9 cellular contexts compared by ENCODE assay signal in genomic region chr17:57953219-57953618, GRCh38. TPM values are rescaled to one million over a fixed set of nuclear protein-coding genes. Genes with fewer than 3 reads are reported as not detected.
DNase-seq lines count a peak whose midpoint lies in the region; ATAC-seq and TF ChIP-seq lines count a peak whose summit lies in the region.
"Had no signal": no experiment of that assay in that cellular context is flagged by ENCODE, and none has a peak within 500 bp of the region (broad histone marks: within the 10 kb centered on the region; RNA-seq: fewer than 3 reads in every experiment).

No MANE protein-coding gene starts in this region.

- H3K4me3 ChIP-seq in CD4-positive, CD25-positive, alpha-beta regulatory T cell (ENCODE audit: low read depth, low read length): no peak overlapping the region
- no peak overlapping the region for H3K4me3 ChIP-seq in SJSA1

- ATAC-seq in CD4-positive, CD25-positive, alpha-beta regulatory T cell (ENCODE audit: low read depth in 2 of 2): no peak
- ATAC-seq in GM21717 (IDR thresholded peaks at IDR 0.05; ENCODE audit: unreplicated experiment): no peak

- H3K9me3 Mint-ChIP-seq in CD4-positive, CD25-positive, alpha-beta regulatory T cell: peaks cover 0 to 4% (median 0%) of the 10 kb centered on the region in 7 donors
- H3K9me3 Mint-ChIP-seq in immature natural killer cell: no peaks in the 10 kb centered on the region
- H3K9me3 Mint-ChIP-seq in progenitor cell of endocrine pancreas (ENCODE audit: low read depth): no peaks in the 10 kb centered on the region

- no peak for TF ChIP-seq CTCF in progenitor cell of endocrine pancreas (IDR thresholded peaks at IDR 0.05; ENCODE audit: unreplicated experiment)

- H3K27ac ChIP-seq in CD4-positive, CD25-positive, alpha-beta regulatory T cell (ENCODE audit: insufficient read depth, low read length, poor library complexity, severe bottlenecking): no peak overlapping the region
- peak overlapping the region; percentile 22 for H3K27ac ChIP-seq in SJSA1
- H3K27ac ChIP-seq: BLaER1 had no signal

- no peaks in the 10 kb centered on the region for H3K9me3 ChIP-seq in CD4-positive, CD25-positive, alpha-beta regulatory T cell (ENCODE audit: control insufficient read depth in 2 of 2, low read length in 2 of 2)
- H3K9me3 ChIP-seq in SJSA1 (replicated peaks): no peaks in the 10 kb centered on the region
- H3K9me3 ChIP-seq: BLaER1 had no signal

- H3K27me3 ChIP-seq in CD4-positive, CD25-positive, alpha-beta regulatory T cell (ENCODE audit: control insufficient read depth, insufficient read depth, low read length): peaks cover 11% of the 10 kb centered on the region
- H3K27me3 ChIP-seq in SJSA1 (replicated peaks): no peaks in the 10 kb centered on the region

- no peaks in the 10 kb centered on the region for H3K36me3 ChIP-seq in CD4-positive, CD25-positive, alpha-beta regulatory T cell (ENCODE audit: control insufficient read depth, insufficient read depth, low read length)
- H3K36me3 ChIP-seq in SJSA1: peaks cover 20% of the 10 kb centered on the region
- H3K36me3 ChIP-seq: BLaER1 had no signal

- no peak overlapping the region for H3K27ac Mint-ChIP-seq in CD4-positive, CD25-positive, alpha-beta regulatory T cell
- H3K27ac Mint-ChIP-seq in immature natural killer cell (no peak overlapping the region), progenitor cell of endocrine pancreas (peak overlapping the region; percentile 74)

- peaks cover 5 to 39% (median 24%) of the 10 kb centered on the region in 4 donors for H3K4me1 Mint-ChIP-seq in CD4-positive, CD25-positive, alpha-beta regulatory T cell
- H3K4me1 Mint-ChIP-seq in immature natural killer cell (peaks cover 45 to 50% of the 10 kb centered on the region in 2 donors), progenitor cell of endocrine pancreas (ENCODE audit: low read depth) (peaks cover 19% of the 10 kb centered on the region)

- peaks cover 55% of the 10 kb centered on the region for H3K27me3 Mint-ChIP-seq in CD4-positive, CD25-positive, alpha-beta regulatory T cell
- peaks cover 15 to 32% (median 24%) of the 10 kb centered on the region in 3 donors for H3K27me3 Mint-ChIP-seq in immature natural killer cell (ENCODE audit: low read depth in 3 of 3)
- H3K27me3 Mint-ChIP-seq in progenitor cell of endocrine pancreas: peaks cover 23% of the 10 kb centered on the region

- DNase-seq in CD4-positive, CD25-positive, alpha-beta regulatory T cell: no peak
- DNase-seq in SJSA1 (ENCODE audit: low read depth in 1 of 2, low spot score in 2 of 2): no peak
- DNase-seq in immature natural killer cell: no peak
- no peak for DNase-seq in progenitor cell of endocrine pancreas (ENCODE audit: low spot score, unreplicated experiment)
- DNase-seq in NCI-H446 (lab: John Stamatoyannopoulos, UW): no peak
- DNase-seq in SIG-M5 treated with dmso at 0.1 percent for 504 hours (lab: John Stamatoyannopoulos, UW; ENCODE audit: unreplicated experiment): no peak
- no peak for DNase-seq in activated CD4-positive, alpha-beta T cell treated with anti-CD3 and anti-CD28 coated beads, Interleukin-2, amount 50 U/mL, for 4 hours

- no peaks in the 10 kb centered on the region for H3K36me3 Mint-ChIP-seq in CD4-positive, CD25-positive, alpha-beta regulatory T cell
- H3K36me3 Mint-ChIP-seq in immature natural killer cell: peaks cover 0 to 7% (median 0%) of the 10 kb centered on the region in 3 donors
- no peaks in the 10 kb centered on the region for H3K36me3 Mint-ChIP-seq in progenitor cell of endocrine pancreas (ENCODE audit: insufficient read depth)

- peak overlapping the region; percentile 24 to 68 (median 62) for H3K4me3 Mint-ChIP-seq in CD4-positive, CD25-positive, alpha-beta regulatory T cell
- H3K4me3 Mint-ChIP-seq in immature natural killer cell: peak overlapping the region in 4 of 5 donors; percentile 69 to 75 (median 71)
- peak overlapping the region; percentile 83 for H3K4me3 Mint-ChIP-seq in progenitor cell of endocrine pancreas (ENCODE audit: low read depth)

- H3K4me1 ChIP-seq in CD4-positive, CD25-positive, alpha-beta regulatory T cell (ENCODE audit: control insufficient read depth, insufficient read depth, low read length, poor library complexity, severe bottlenecking): peaks cover 25% of the 10 kb centered on the region
- H3K4me1 ChIP-seq in SJSA1 (replicated peaks): peaks cover 68% of the 10 kb centered on the region

RNA-seq across cellular contexts. Expression of gene CUEDC1, which starts 2.0 kb away (rescaled TPM):
- not detected for total RNA-seq in CD4-positive, CD25-positive, alpha-beta regulatory T cell
- polyA plus RNA-seq in CD4-positive, CD25-positive, alpha-beta regulatory T cell: not detected
- 16.7 and 27.3 TPM in 2 replicates for total RNA-seq in SJSA1 (2014; rRNA removed; shearing (Covaris generic))
- polyA plus RNA-seq in immature natural killer cell: 1 to 10 TPM in 1 of 3 donors, under 1 TPM in 2; 0.43 to 2.5 (median 0.52) TPM
- total RNA-seq in progenitor cell of endocrine pancreas: 29.2 and 30.8 TPM in 2 replicates

RNA-seq across cellular contexts. Expression of gene VEZF1, which starts 34.8 kb away (rescaled TPM):
- total RNA-seq in CD4-positive, CD25-positive, alpha-beta regulatory T cell: 50.9 TPM
- polyA plus RNA-seq in CD4-positive, CD25-positive, alpha-beta regulatory T cell: 10 to 100 TPM; 44.6 to 51.3 (median 48.1) TPM
- total RNA-seq in SJSA1 (2014; rRNA removed; shearing (Covaris generic)): 50.7 and 116 TPM in 2 replicates
- 10 to 100 TPM; 35.8 to 54.1 (median 40.1) TPM for polyA plus RNA-seq in immature natural killer cell
- total RNA-seq in progenitor cell of endocrine pancreas: 103 and 110 TPM in 2 replicates

RNA-seq across cellular contexts. Expression of gene SRSF1, which starts 53.8 kb away (rescaled TPM):
- 114 TPM for total RNA-seq in CD4-positive, CD25-positive, alpha-beta regulatory T cell
- 10 to 100 TPM; 46.1 to 51.9 (median 49.7) TPM for polyA plus RNA-seq in CD4-positive, CD25-positive, alpha-beta regulatory T cell
- 535 and 581 TPM in 2 replicates for total RNA-seq in SJSA1 (2014; rRNA removed; shearing (Covaris generic))
- 10 to 100 TPM; 42.5 to 69.6 (median 55.8) TPM for polyA plus RNA-seq in immature natural killer cell
- 319 and 326 TPM in 2 replicates for total RNA-seq in progenitor cell of endocrine pancreas

Comparison
In these comparisons a context has a peak if more than half of its experiments do, and no peak if none do; other contexts are left out.
1. RNA of gene CUEDC1, which starts 2.0 kb away (total RNA-seq): 29.2 to 30.8 TPM in progenitor cell of endocrine pancreas and 16.7 to 27.3 TPM in SJSA1; not detected in CD4-positive, CD25-positive, alpha-beta regulatory T cell (single experiment); every median in the first group is over 10 times any median in the second.
2. Peak in every context shown above with its lines, with median percentiles within 50 percentile points of each other: H3K4me3 Mint-ChIP-seq.